Comparison of ENCODE assay signal across 10 cellular contexts in genomic region chr1:32138965-32139364, GRCh38. TPM values are rescaled to one million over a fixed set of nuclear protein-coding genes. Genes with fewer than 3 reads are reported as not detected.
DNase-seq lines count a peak whose midpoint lies in the region; TF ChIP-seq lines count a peak whose summit lies in the region.
"Had no signal": no experiment of that assay in that cellular context is flagged by ENCODE, and none has a peak within 500 bp of the region (broad histone marks: within the 10 kb centered on the region; RNA-seq: fewer than 3 reads in every experiment).

No MANE protein-coding gene starts in this region.

- TF ChIP-seq CTCF in nephron (IDR thresholded peaks at IDR 0.05; ENCODE audit: unreplicated experiment in 3 of 3): no peak

- H3K36me3 Mint-ChIP-seq in nephron (ENCODE audit: low read depth): peaks cover 14% of the 10 kb centered on the region

- no peak overlapping the region for H3K4me3 Mint-ChIP-seq in nephron

- peak overlapping the region in 2 of 3 experiments; percentile 1 to 47 for H3K27ac Mint-ChIP-seq in nephron

- H3K4me1 Mint-ChIP-seq in nephron: peaks cover 35% of the 10 kb centered on the region

- no peaks in the 10 kb centered on the region for H3K9me3 Mint-ChIP-seq in nephron

- in situ Hi-C loops in T47D (cut with HindIII; ENCODE audit: low pct_unique_long_range_greater_than_20kb, low sequenced_read_pairs): no loop called here

- no peaks in the 10 kb centered on the region for H3K27me3 Mint-ChIP-seq in nephron (ENCODE audit: low read depth)

- DNase-seq in ELR (ENCODE audit: low read depth) (peak; percentile 89), NCI-H460 (ENCODE audit: extremely low read depth, low read depth) (peak; percentile 20), T47D (ENCODE audit: low read depth in 1 of 2, low spot score in 1 of 2) (peak; percentile 34 to 62), NAMALWA (ENCODE audit: low spot score) (no peak), SIG-M5 (lab: John Stamatoyannopoulos, UW) (no peak), pons (ENCODE audit: low spot score) (no peak), DMS79 treated with DMSO at 0.1 percent for 48 hours (lab: John Stamatoyannopoulos, UW) (no peak)
- DNase-seq: activated CD4-positive, alpha-beta T cell treated with anti-CD3 and anti-CD28 coated beads for 4 hours; NCI-H1694 treated with DMSO at 0.1 percent for 48 hours had no signal

RNA-seq across cellular contexts. Expression of gene KPNA6, which starts 31.1 kb away (rescaled TPM):
- 34.3 and 37.3 TPM in 2 replicates for total RNA-seq in NCI-H460 (2014; rRNA removed; shearing (Covaris generic))
- 19.5 and 21.4 TPM in 2 replicates for polyA plus RNA-seq in NCI-H460 (2014; cell fraction: nucleus; rRNA removed)

RNA-seq across cellular contexts. Expression of gene TXLNA, which starts 40.5 kb away (rescaled TPM):
- total RNA-seq in NCI-H460 (2014; rRNA removed; shearing (Covaris generic)): 42.2 and 46.2 TPM in 2 replicates
- 57.9 and 62.5 TPM in 2 replicates for polyA plus RNA-seq in NCI-H460 (2014; cell fraction: nucleus; rRNA removed)

Comparison
In these comparisons a context has a peak if more than half of its experiments do, and no peak if none do; other contexts are left out.
1. DNase-seq: peak in ELR (single experiment), NCI-H460 (single experiment) and T47D (2 of 2); none in NAMALWA (single experiment), SIG-M5 (single experiment), pons (single experiment) and DMS79 treated with DMSO at 0.1 percent for 48 hours (single experiment).